In genomic region chr7:67137464-67137863, GRCh38 we compare ENCODE assay signal across 30 cellular contexts.
DNase-seq lines count a peak whose midpoint lies in the region; ATAC-seq and TF ChIP-seq lines count a peak whose summit lies in the region.
"Had no signal": no experiment of that assay in that cellular context is flagged by ENCODE, and none has a peak within 500 bp of the region (broad histone marks: within the 10 kb centered on the region; RNA-seq: fewer than 3 reads in every experiment).

No MANE protein-coding gene starts in this region.

- TF ChIP-seq POLR2A in ovary (IDR thresholded peaks at IDR 0.05), result no peak

- intact Hi-C loops in left lung (cut with DNase I), result no loop called here
- intact Hi-C loops in ovary (cut with DNase I), result no loop called here

- H3K27me3 ChIP-seq in left lung, result no peaks in the 10 kb centered on the region
- no peaks in the 10 kb centered on the region for H3K27me3 ChIP-seq in ovary
- H3K27me3 ChIP-seq: colonic mucosa, gastroesophageal sphincter, hepatocyte, transverse colon had no signal

- TF ChIP-seq EP300 in ovary (IDR thresholded peaks at IDR 0.05), result no peak

- ATAC-seq in left lung (peak; percentile 78), HG03442 (IDR thresholded peaks at IDR 0.05; ENCODE audit: unreplicated experiment) (no peak)
- ATAC-seq: gastroesophageal sphincter; left cardiac atrium; natural killer cell treated with Interleukin-12 subunit alpha and Interleukin-12 subunit beta and Interleukin-15 and Interleukin-18, amount 100 ng/mL, for 72 hours; T-cell had no signal

- no peak overlapping the region for H3K4me3 ChIP-seq in epithelial cell of esophagus (ENCODE audit: low read length)
- no peak overlapping the region for H3K4me3 ChIP-seq in left lung
- no peak overlapping the region for H3K4me3 ChIP-seq in ovary
- H3K4me3 ChIP-seq: colonic mucosa, gastroesophageal sphincter, hepatocyte, transverse colon had no signal

- no peaks in the 10 kb centered on the region for H3K4me1 ChIP-seq in left lung
- H3K4me1 ChIP-seq in ovary (ENCODE audit: insufficient read depth), result peaks cover 1% of the 10 kb centered on the region
- H3K4me1 ChIP-seq: colonic mucosa, gastroesophageal sphincter, transverse colon had no signal

- TF ChIP-seq CTCF in epithelial cell of esophagus (IDR thresholded peaks at IDR 0.05; ENCODE audit: insufficient read depth, low read depth, low read length, missing control alignments), result no peak
- TF ChIP-seq CTCF in left lung (IDR thresholded peaks at IDR 0.05), result no peak
- no peak for TF ChIP-seq CTCF in GM13977 (IDR thresholded peaks at IDR 0.05; ENCODE audit: extremely low read depth, insufficient read depth, missing control alignments)
- no peak for TF ChIP-seq CTCF in ovary (IDR thresholded peaks at IDR 0.05)

- 88 to 99% (median 94%) methylated on average over 2 of the region's 2 CpGs for WGBS in ovary, 3 donors

- H3K9me3 ChIP-seq in left lung, result no peaks in the 10 kb centered on the region
- H3K9me3 ChIP-seq in ovary, result no peaks in the 10 kb centered on the region
- H3K9me3 ChIP-seq: colonic mucosa, gastroesophageal sphincter, transverse colon had no signal

- in situ Hi-C loops in GM13977 (cut with MboI; ENCODE audit: low pct_unique_long_range_greater_than_20kb, low sequenced_read_pairs, unreplicated experiment), result no loop called here

- no peaks in the 10 kb centered on the region for H3K36me3 ChIP-seq in left lung
- H3K36me3 ChIP-seq in ovary, result no peaks in the 10 kb centered on the region
- H3K36me3 ChIP-seq: colonic mucosa, gastroesophageal sphincter, transverse colon had no signal

- DNase-seq in EH (ENCODE audit: low read depth) (peak; percentile 3), M059J (ENCODE audit: low read depth) (peak; percentile 55), epithelial cell of esophagus (ENCODE audit: low read depth) (peak; percentile 93), left lung (no peak), GM13977 (ENCODE audit: low spot score) (no peak), cortex of kidney (lab: John Stamatoyannopoulos, UW) (no peak), ovary (no peak)
- DNase-seq: ACHN; activated CD4-positive, alpha-beta T cell treated with anti-CD3 and anti-CD28 coated beads for 48 hours; activated CD8-positive, alpha-beta memory T cell treated with anti-CD3 and anti-CD28 coated beads for 24 hours; activated gamma-delta T cell; activated naive CD8-positive, alpha-beta T cell treated with anti-CD3 and anti-CD28 coated beads for 36 hours; anterior cingulate cortex; C1 segment of cervical spinal cord; colonic mucosa; COR-L47; DMS53; effector memory CD4-positive, alpha-beta T cell; GDM1; GOT3; left cardiac atrium; RPMI8226; stimulated activated CD4-positive, alpha-beta T cell treated with anti-CD3 and anti-CD28 coated beads, Interleukin-15, amount 100 ng/mL, for 24 hours; stimulated activated CD4-positive, alpha-beta T cell treated with anti-CD3 and anti-CD28 coated beads, Interleukin-4, amount 100 ng/mL, for 4 hours; T-cell; transverse colon had no signal

- H3K27ac ChIP-seq in left lung, result no peak overlapping the region
- no peak overlapping the region for H3K27ac ChIP-seq in ovary
- H3K27ac ChIP-seq: colonic mucosa, gastroesophageal sphincter, hepatocyte, transverse colon had no signal

Comparison
In these comparisons a context has a peak if more than half of its experiments do, and no peak if none do; other contexts are left out.
1. DNase-seq: peak in EH (single experiment), M059J (single experiment) and epithelial cell of esophagus (single experiment); none in left lung (0 of 2), GM13977 (single experiment), cortex of kidney (single experiment) and ovary (0 of 5).